ENCODE assay signal across 9 cellular contexts in the genomic region with DNA sequence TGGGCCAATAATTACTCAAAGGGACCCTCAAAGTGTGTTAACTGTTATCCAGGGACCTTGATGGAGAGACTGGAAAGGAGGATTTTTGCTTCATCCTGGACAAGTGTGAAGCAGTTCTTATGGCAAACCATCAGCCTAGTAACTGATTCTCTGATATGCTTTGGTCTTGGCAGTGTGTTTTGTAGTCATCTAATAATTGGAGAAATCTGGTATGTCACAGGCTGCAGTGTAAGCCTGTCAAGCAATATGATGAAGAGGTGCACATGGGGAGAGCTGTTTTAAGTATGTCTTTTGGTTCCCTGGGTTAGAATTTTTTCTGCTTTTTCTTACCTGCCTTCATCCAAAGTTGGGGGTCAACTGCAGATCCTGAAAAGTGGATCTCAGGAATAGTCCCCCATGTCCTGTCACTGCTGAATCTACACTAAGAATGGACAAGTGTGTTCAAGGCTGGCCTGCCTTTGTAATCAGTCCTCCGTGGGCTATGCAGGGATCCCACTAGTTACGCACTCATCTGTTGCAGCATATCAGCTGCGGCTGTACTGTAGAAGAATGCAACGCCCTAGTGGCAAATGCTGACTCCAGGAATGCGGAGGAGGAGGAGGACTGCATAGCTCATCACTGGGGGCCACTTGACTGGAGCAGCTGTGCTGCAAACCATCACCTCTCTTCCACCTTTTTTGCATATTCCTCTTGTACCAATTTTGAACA. TPM values are rescaled to one million over a fixed set of nuclear protein-coding genes. Genes with fewer than 3 reads are reported as not detected.
A peak's percentile ranks its signal among the peaks of the same experiment; 100 is the strongest.
DNase-seq lines count a peak whose midpoint lies in the region; ATAC-seq and TF ChIP-seq lines count a peak whose summit lies in the region.
"Had no signal": no experiment of that assay in that cellular context is flagged by ENCODE, and none has a peak within 500 bp of the region (broad histone marks: within the 10 kb centered on the region; RNA-seq: fewer than 3 reads in every experiment).

No MANE protein-coding gene starts in this region.

- no peak overlapping the region for H3K27ac Mint-ChIP-seq in activated T-helper 2 cell treated with anti-CD3 and anti-CD28 coated beads, Interferon-gamma antibody, Interleukin-2, Interleukin-4, amounts not matched to agents 10 μg/mL and 5 μg/mL and 100 μg/mL, durations not matched to agents 14 hours and 24 hours and 36 hours
- H3K27ac Mint-ChIP-seq: naive thymus-derived CD8-positive, alpha-beta T cell had no signal

- POLR2A ChIA-PET in BJ (lab: Charles Lee): no interaction called here

- intact Hi-C loops in activated T-helper 2 cell treated with anti-CD3 and anti-CD28 coated beads, Interferon-gamma antibody, Interleukin-2, Interleukin-4, amounts not matched to agents 10 μg/mL and 5 μg/mL and 100 μg/mL, durations not matched to agents 14 hours and 24 hours and 36 hours (cut with micrococcal nuclease): loop anchor here (5.0 to 10.0 kb wide), 4 partner anchors 97 to 390 kb away; a partner anchor contains a TSS
- intact Hi-C loops in head of caudate nucleus (cut with DNase I): no loop called here

- H3K27me3 Mint-ChIP-seq in activated T-helper 2 cell treated with anti-CD3 and anti-CD28 coated beads, Interferon-gamma antibody, Interleukin-2, Interleukin-4, amounts not matched to agents 10 μg/mL and 5 μg/mL and 100 μg/mL, durations not matched to agents 14 hours and 24 hours and 36 hours (ENCODE audit: low read depth): no peaks in the 10 kb centered on the region
- H3K27me3 Mint-ChIP-seq: naive thymus-derived CD8-positive, alpha-beta T cell had no signal

- no peaks in the 10 kb centered on the region for H3K27me3 ChIP-seq in BJ (ENCODE audit: control insufficient read depth, insufficient read depth, low read length)

- H3K4me3 Mint-ChIP-seq in activated T-helper 2 cell treated with anti-CD3 and anti-CD28 coated beads, Interferon-gamma antibody, Interleukin-2, Interleukin-4, amounts not matched to agents 10 μg/mL and 5 μg/mL and 100 μg/mL, durations not matched to agents 14 hours and 24 hours and 36 hours (ENCODE audit: low read depth): no peak overlapping the region
- H3K4me3 Mint-ChIP-seq: naive thymus-derived CD8-positive, alpha-beta T cell had no signal

- H3K36me3 ChIP-seq in BJ (ENCODE audit: control insufficient read depth, insufficient read depth, low read length): no peaks in the 10 kb centered on the region

- H3K4me1 Mint-ChIP-seq in activated T-helper 2 cell treated with anti-CD3 and anti-CD28 coated beads, Interferon-gamma antibody, Interleukin-2, Interleukin-4, amounts not matched to agents 10 μg/mL and 5 μg/mL and 100 μg/mL, durations not matched to agents 14 hours and 24 hours and 36 hours (ENCODE audit: low read depth): peaks cover 51% of the 10 kb centered on the region

- no peaks in the 10 kb centered on the region for H3K9me3 Mint-ChIP-seq in activated T-helper 2 cell treated with anti-CD3 and anti-CD28 coated beads, Interferon-gamma antibody, Interleukin-2, Interleukin-4, amounts not matched to agents 10 μg/mL and 5 μg/mL and 100 μg/mL, durations not matched to agents 14 hours and 24 hours and 36 hours
- H3K9me3 Mint-ChIP-seq: naive thymus-derived CD8-positive, alpha-beta T cell had no signal

- peak overlapping the region; percentile 92 for H3K4me3 ChIP-seq in BJ (ENCODE audit: low read depth, low read length)
- H3K4me3 ChIP-seq in Jurkat, Clone E6-1 (ENCODE audit: low read length): peak overlapping the region; percentile 81

- peak; percentile 43 for DNase-seq in BJ (ENCODE audit: low read depth)
- DNase-seq in Jurkat, Clone E6-1 (ENCODE audit: low read depth, low spot score): peak; percentile 48
- peak; percentile 11 for DNase-seq in activated T-helper 2 cell treated with anti-CD3 and anti-CD28 coated beads, Interferon-gamma antibody, Interleukin-2, Interleukin-4, amounts not matched to agents 10 μg/mL and 5 μg/mL and 100 μg/mL, durations not matched to agents 14 hours and 24 hours and 36 hours (ENCODE audit: low spot score)
- DNase-seq in head of caudate nucleus: peak in 41 of 42 donors; percentile 11 to 77 (median 42)
- peak; percentile 86 for DNase-seq in renal cortical epithelial cell (ENCODE audit: low read depth)
- no peak for DNase-seq in NCI-H1436 treated with DMSO at 0.1 percent for 48 hours (lab: John Stamatoyannopoulos, UW)

- CTCF ChIA-PET in BJ (lab: Yijun Ruan, JAX): interaction anchor here (0.9 to 1.7 kb wide), 2 partner anchors 81 to 116 kb away, joined by 3 to 7 read pairs; no protein-coding TSS in a partner anchor

- ATAC-seq in GM19351 (IDR thresholded peaks at IDR 0.05; ENCODE audit: unreplicated experiment): no peak
- no peak for ATAC-seq in GM18519 (IDR thresholded peaks at IDR 0.05; ENCODE audit: low FRiP score, unreplicated experiment)
- ATAC-seq: naive thymus-derived CD8-positive, alpha-beta T cell had no signal

- peak; percentile 11; the same call in 1 of the 2 replicates for TF ChIP-seq CTCF in BJ (IDR thresholded peaks at IDR 0.05; ENCODE audit: insufficient read depth, low read depth, low read length)

- peaks cover 19% of the 10 kb centered on the region for H3K36me3 Mint-ChIP-seq in activated T-helper 2 cell treated with anti-CD3 and anti-CD28 coated beads, Interferon-gamma antibody, Interleukin-2, Interleukin-4, amounts not matched to agents 10 μg/mL and 5 μg/mL and 100 μg/mL, durations not matched to agents 14 hours and 24 hours and 36 hours (ENCODE audit: low read depth)
- H3K36me3 Mint-ChIP-seq: naive thymus-derived CD8-positive, alpha-beta T cell had no signal

RNA-seq across cellular contexts. Expression of a gene that starts 1.9 kb away (rescaled TPM):
- 201 and 317 TPM in 2 replicates for polyA plus RNA-seq in BJ (2011; rRNA removed)
- polyA minus RNA-seq in BJ (2011; rRNA and poly(A)+ RNA removed): 561 and 622 TPM in 2 replicates
- polyA plus RNA-seq in Jurkat, Clone E6-1 (2012; ENCODE audit: insufficient read depth, insufficient read length): 191 TPM
- 286 and 303 TPM in 2 replicates for total RNA-seq in activated T-helper 2 cell treated with anti-CD3 and anti-CD28 coated beads, Interferon-gamma antibody, Interleukin-2, Interleukin-4, amounts not matched to agents 10 μg/mL and 5 μg/mL and 100 μg/mL, durations not matched to agents 14 hours and 24 hours and 36 hours
- 206 and 420 TPM in 2 replicates for total RNA-seq in renal cortical epithelial cell

RNA-seq across cellular contexts. Expression of a gene that starts 49.8 kb away (rescaled TPM):
- polyA plus RNA-seq in BJ (2011; rRNA removed): 22.0 and 25.0 TPM in 2 replicates
- polyA minus RNA-seq in BJ (2011; rRNA and poly(A)+ RNA removed): 15.7 and 23.0 TPM in 2 replicates
- 57.7 TPM for polyA plus RNA-seq in Jurkat, Clone E6-1 (2012; ENCODE audit: insufficient read depth, insufficient read length)
- total RNA-seq in activated T-helper 2 cell treated with anti-CD3 and anti-CD28 coated beads, Interferon-gamma antibody, Interleukin-2, Interleukin-4, amounts not matched to agents 10 μg/mL and 5 μg/mL and 100 μg/mL, durations not matched to agents 14 hours and 24 hours and 36 hours: 56.0 and 57.5 TPM in 2 replicates
- total RNA-seq in renal cortical epithelial cell: 19.1 and 29.2 TPM in 2 replicates
